In genomic region chr1:16143566-16144324, GRCh38 we compare ENCODE assay signal across 1 cellular context.
TF ChIP-seq lines count a peak whose summit lies in the region.

No MANE protein-coding gene starts in this region.

TF ChIP-seq in GM23338, 12 proteins besides CTCF, POLR2A, EP300 and RAD21 (continued from another document):
- TF ChIP-seq REST (IDR thresholded peaks at IDR 0.05; ENCODE audit: unreplicated experiment): no peak
- no peak for TF ChIP-seq CREB1 (CRISPR knock-in tag; IDR thresholded peaks at IDR 0.05; ENCODE audit: low read depth)
- TF ChIP-seq ZNF462 (CRISPR knock-in tag; IDR thresholded peaks at IDR 0.05): no peak
